8 cellular contexts compared by ENCODE assay signal in the genomic region with DNA sequence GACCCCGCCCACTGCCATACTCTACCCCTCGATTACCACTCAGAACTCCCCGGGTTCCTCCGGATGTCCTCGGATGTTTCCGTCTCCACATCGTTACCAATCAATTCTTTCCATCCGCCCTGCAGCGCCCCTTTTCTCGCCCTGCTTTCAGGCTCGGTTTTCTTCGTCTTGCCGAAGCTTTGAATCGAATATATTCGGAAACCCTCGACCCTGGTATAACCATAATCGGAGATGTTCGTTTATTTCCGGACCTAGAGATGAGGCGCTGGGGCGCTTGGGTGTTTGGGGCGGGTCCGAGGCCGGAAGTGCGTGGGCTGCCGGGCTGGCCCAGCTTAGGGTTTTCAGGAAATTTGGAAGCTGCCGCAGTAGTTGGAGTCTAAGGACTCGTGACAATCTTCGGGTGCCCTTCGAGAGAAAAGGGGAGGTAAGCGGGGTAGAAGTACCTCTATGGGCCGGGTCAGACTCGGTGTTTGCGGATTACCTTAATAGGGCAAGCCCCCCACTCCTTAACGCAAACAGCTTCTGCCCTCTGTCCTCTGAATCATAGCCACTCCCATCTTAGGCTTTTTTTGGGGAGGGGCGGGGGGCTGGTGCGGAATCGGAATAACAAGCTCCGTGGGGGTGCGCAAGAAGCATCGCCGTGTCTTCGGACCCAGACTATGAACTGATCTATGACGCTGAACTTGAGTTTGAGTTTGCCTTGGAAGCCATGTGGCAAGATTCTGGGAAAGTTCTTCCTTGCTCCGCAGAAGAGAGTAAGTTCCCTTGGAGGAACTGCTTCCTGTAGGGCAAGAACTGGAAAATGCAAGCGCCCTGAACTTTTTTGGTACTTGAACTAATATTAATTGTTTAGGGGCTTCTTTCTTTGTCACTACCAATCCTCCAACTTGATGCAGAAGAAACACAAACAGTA. TPM values are rescaled to one million over a fixed set of nuclear protein-coding genes. Genes with fewer than 3 reads are reported as not detected.
DNase-seq lines count a peak whose midpoint lies in the region; ATAC-seq, FAIRE-seq and TF ChIP-seq lines count a peak whose summit lies in the region.

A gene with protein sequence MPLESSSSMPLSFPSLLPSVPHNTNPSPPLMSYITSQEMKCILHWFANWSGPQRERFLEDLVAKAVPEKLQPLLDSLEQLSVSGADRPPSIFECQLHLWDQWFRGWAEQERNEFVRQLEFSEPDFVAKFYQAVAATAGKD (plus strand): TSS at position 310 of the 913 bp plus-strand sequence. CDS start 2,154 bp downstream, outside the sequence.

- intact Hi-C loops in OCI-LY7 (cut with micrococcal nuclease; ENCODE audit: unreplicated experiment): loop anchor here (2.0 kb wide), 1 partner anchor 25 kb away; no protein-coding TSS in a partner anchor
- intact Hi-C loops in adrenal gland (cut with DNase I): no loop called here
- intact Hi-C loops in left ventricle myocardium superior (cut with micrococcal nuclease): no loop called here

- FAIRE-seq in GM12891 (lab: Jason Lieb, UNC): no peak

- peaks cover 23% of the 10 kb centered on the region for H3K4me1 ChIP-seq in OCI-LY7 (ENCODE audit: insufficient read depth, low read length, poor library complexity, severe bottlenecking)
- peaks cover 29 to 55% of the 10 kb centered on the region in 2 donors for H3K4me1 ChIP-seq in adrenal gland (replicated peaks in 1 of 2)
- peaks cover 22% of the 10 kb centered on the region for H3K4me1 ChIP-seq in rectal smooth muscle tissue (ENCODE audit: control insufficient read depth, insufficient read depth, low read length)

- BruUV-seq in OCI-LY7 (replicated peaks; lab: Mats Ljungman, UMichigan): TSS peak; percentile 81

- peak within 1 kb of the TSS; percentile 97 for H3K9ac ChIP-seq in rectal smooth muscle tissue (ENCODE audit: low read length)

- H3K27ac ChIP-seq in OCI-LY7 (ENCODE audit: low read depth, low read length, poor library complexity, severe bottlenecking) (peak within 1 kb of the TSS; percentile 81), adrenal gland (peak within 1 kb of the TSS; percentile 94 to 100 (median 97)), rectal smooth muscle tissue (ENCODE audit: low read depth, low read length) (peak within 1 kb of the TSS; percentile 100)

- TF ChIP-seq CTCF in OCI-LY7 (conservative IDR thresholded peaks at IDR 0.05; ENCODE audit: low read length) (no peak), adrenal gland (IDR thresholded peaks at IDR 0.05) (peak in 2 of 6 experiments; percentile 4 to 11)

- WGBS in adrenal gland, 4 donors: 0 to 1% (median 0%) methylated on average over 29 to 46 of the region's 46 CpGs

- POLR2A ChIA-PET in OCI-LY7 (lab: Charles Lee): interaction anchor here (0.5 to 1.7 kb wide), 24 partner anchors 10 to 1165 kb away, joined by 3 to 13 read pairs (median 4); a partner anchor contains a TSS

- H3K36me3 ChIP-seq in OCI-LY7 (ENCODE audit: insufficient read depth, low read length): peaks cover 58% of the 10 kb centered on the region
- H3K36me3 ChIP-seq in adrenal gland (replicated peaks in 1 of 2): peaks cover 0 to 46% of the 10 kb centered on the region in 2 donors
- peaks cover 18% of the 10 kb centered on the region for H3K36me3 ChIP-seq in rectal smooth muscle tissue (ENCODE audit: control insufficient read depth, insufficient read depth, low read length)

- TF ChIP-seq POLR2A in GM12891 (IDR thresholded peaks at IDR 0.05; ENCODE audit: low read depth, low read length) (peak; percentile 55; the same call in 1 of the 2 replicates), adrenal gland (IDR thresholded peaks at IDR 0.05) (peak; percentile 78 to 91)

- no peaks in the 10 kb centered on the region for H3K9me3 ChIP-seq in OCI-LY7 (ENCODE audit: low read length)
- H3K9me3 ChIP-seq in adrenal gland (replicated peaks in 1 of 3): no peaks in the 10 kb centered on the region

- peak within 1 kb of the TSS; percentile 94 for H3K4me2 ChIP-seq in OCI-LY7 (ENCODE audit: low read length)

- H3K27me3 ChIP-seq in adrenal gland (no peaks in the 10 kb centered on the region), rectal smooth muscle tissue (ENCODE audit: control insufficient read depth, insufficient read depth, low read length) (no peaks in the 10 kb centered on the region)

- H3K4me3 ChIP-seq in OCI-LY7 (ENCODE audit: low read depth, low read length, poor library complexity, severe bottlenecking) (peak within 1 kb of the TSS; percentile 92), adrenal gland (peak within 1 kb of the TSS; percentile 26 to 90 (median 82)), rectal smooth muscle tissue (ENCODE audit: low read length) (peak within 1 kb of the TSS; percentile 100)

- ATAC-seq in HG02588 (IDR thresholded peaks at IDR 0.05; ENCODE audit: unreplicated experiment) (peak; percentile 87), left ventricle myocardium superior (peak; percentile 93)

- peak within 1 kb of the TSS; percentile 59; the same call in 1 of the 2 replicates for H2AFZ ChIP-seq in OCI-LY7 (ENCODE audit: low read length)

- H3K9me2 ChIP-seq in OCI-LY7 (ENCODE audit: insufficient read depth, low read length): no peaks in the 10 kb centered on the region

- H4K20me1 ChIP-seq in OCI-LY7 (ENCODE audit: insufficient read depth, low read length): peaks cover 21% of the 10 kb centered on the region

- CTCF ChIA-PET in OCI-LY7 (lab: Charles Lee; ENCODE audit: unreplicated experiment): interaction anchor here (0.8 to 2.3 kb wide), 8 partner anchors 16 to 225 kb away, joined by 3 to 12 read pairs (median 4); a partner anchor contains a TSS

- H3K79me2 ChIP-seq in OCI-LY7 (ENCODE audit: insufficient read depth, low read depth, low read length): peaks cover 56% of the 10 kb centered on the region

- peak; percentile 90 for DNase-seq in GM12891 (ENCODE audit: insufficient read length, low spot score)
- peak; percentile 100 for DNase-seq in OCI-LY7 (ENCODE audit: low spot score)
- DNase-seq in adrenal gland: peak; percentile 99 to 100 (median 100)
- peak; percentile 94 for DNase-seq in left ventricle myocardium superior
- no peak for DNase-seq in SW 1271 (lab: John Stamatoyannopoulos, UW)
- DNase-seq in NCI-H2081 (lab: John Stamatoyannopoulos, UW): no peak

TF ChIP-seq in GM12891, 5 proteins besides CTCF, POLR2A, EP300 and RAD21:
- TF ChIP-seq SPI1 (IDR thresholded peaks at IDR 0.05; ENCODE audit: low read depth, low read length) (no peak), TAF1 (IDR thresholded peaks at IDR 0.05; ENCODE audit: low read depth, low read length) (peak; percentile 77), POU2F2 (IDR thresholded peaks at IDR 0.05; ENCODE audit: low read depth, low read length) (0 out of 2 replicates have a peak, but pooled peaks have one; percentile 57), PAX5 (IDR thresholded peaks at IDR 0.05; ENCODE audit: insufficient read depth, low read length, severe bottlenecking) (no peak), POLR2AphosphoS5 (IDR thresholded peaks at IDR 0.05; ENCODE audit: low read depth, low read length) (peak; percentile 78)

RNA-seq across cellular contexts. Expression of the gene that starts here (rescaled TPM):
- 31.5 TPM for polyA plus RNA-seq in GM12891 (2012; ENCODE audit: low read depth, missing spikeins)
- 25.9 and 44.5 TPM in 2 replicates for total RNA-seq in OCI-LY7 (2014; rRNA removed; shearing (Covaris generic))
- total RNA-seq in OCI-LY7 (2022): 37.0 and 42.4 TPM in 2 replicates
- total RNA-seq in adrenal gland: 100 to 1,000 TPM in 1 of 8 donors, 10 to 100 TPM in 7; 23.9 to 206 (median 53.1) TPM
- 10 to 100 TPM; 28.0 to 52.9 (median 35.1) TPM for polyA plus RNA-seq in adrenal gland
- 23.6 TPM for total RNA-seq in left ventricle myocardium superior

Comparison
In these comparisons a context has a peak if more than half of its experiments do, and no peak if none do; other contexts are left out.
1. DNase-seq: peak in GM12891 (single experiment), OCI-LY7 (single experiment), adrenal gland (7 of 7) and left ventricle myocardium superior (single experiment); none in SW 1271 (0 of 2) and NCI-H2081 (0 of 2).
2. Peak in every context shown above with its lines, with median percentiles within 50 percentile points of each other: H3K27ac ChIP-seq and H3K4me3 ChIP-seq.